In the genomic region with DNA sequence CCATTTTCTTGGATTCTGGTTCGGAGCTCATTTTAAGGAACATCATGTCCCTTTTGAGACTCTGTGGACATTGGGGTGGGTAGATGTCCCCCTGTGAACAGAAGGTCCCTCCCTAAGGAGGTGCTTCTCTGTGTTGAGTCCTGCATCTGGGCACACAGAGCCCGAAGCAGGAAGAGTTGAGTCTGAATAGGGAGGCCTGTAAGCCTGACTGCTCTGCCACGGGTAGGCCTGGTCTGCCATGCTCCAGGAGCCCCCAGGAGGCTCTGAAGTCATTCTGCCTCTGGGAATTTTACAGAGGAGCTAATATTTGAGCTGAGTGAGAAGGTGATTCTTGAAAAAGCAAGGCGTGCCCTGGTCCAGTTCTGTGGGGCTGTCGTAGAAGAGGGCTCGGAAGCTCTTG, we compare ENCODE assay signal across 13 cellular contexts. TPM values are rescaled to one million over a fixed set of nuclear protein-coding genes. Genes with fewer than 3 reads are reported as not detected.
DNase-seq lines count a peak whose midpoint lies in the region; ATAC-seq and TF ChIP-seq lines count a peak whose summit lies in the region.
"Had no signal": no experiment of that assay in that cellular context is flagged by ENCODE, and none has a peak within 500 bp of the region (broad histone marks: within the 10 kb centered on the region; RNA-seq: fewer than 3 reads in every experiment).

No MANE protein-coding gene starts in this region.

- peaks cover 40% of the 10 kb centered on the region for H3K4me1 Mint-ChIP-seq in activated CD4-positive, alpha-beta memory T cell treated with anti-CD3 and anti-CD28 coated beads for 36 hours (ENCODE audit: low read depth)

- H3K27ac ChIP-seq in PC-3 (ENCODE audit: low read length) (peak overlapping the region; percentile 75), epithelial cell of prostate (peak overlapping the region; percentile 47), prostate gland (peak overlapping the region; percentile 19 to 40), neuronal stem cell (replicated peaks; ENCODE audit: low read length) (no peak overlapping the region)

- H3K4me1 ChIP-seq in PC-3 (ENCODE audit: insufficient read depth, low read length) (peaks cover 51% of the 10 kb centered on the region), prostate gland (replicated peaks) (peaks cover 8% of the 10 kb centered on the region), neuronal stem cell (ENCODE audit: control insufficient read depth in 2 of 2, insufficient read depth in 1 of 2, low read depth in 1 of 2, low read length in 2 of 2) (peaks cover 5 to 30% of the 10 kb centered on the region in 2 donors)

- H3K4me3 ChIP-seq in PC-3 (ENCODE audit: low read length) (no peak overlapping the region), prostate gland (no peak overlapping the region), neuronal stem cell (ENCODE audit: low read length in 2 of 2) (no peak overlapping the region)

- no peaks in the 10 kb centered on the region for H3K36me3 Mint-ChIP-seq in activated CD4-positive, alpha-beta memory T cell treated with anti-CD3 and anti-CD28 coated beads for 36 hours
- H3K36me3 Mint-ChIP-seq: naive B cell had no signal

- BruUV-seq in PC-3 (replicated peaks; lab: Mats Ljungman, UMichigan), result no TSS peak

- H2AK5ac ChIP-seq in neuronal stem cell (ENCODE audit: low read depth, low read length), result no peak overlapping the region

- H2BK120ac ChIP-seq in neuronal stem cell (ENCODE audit: low read depth, low read length), result no peak overlapping the region

- H3K9me3 ChIP-seq in PC-3 (ENCODE audit: low read length) (no peaks in the 10 kb centered on the region), prostate gland (no peaks in the 10 kb centered on the region), neuronal stem cell (replicated peaks in 1 of 2; ENCODE audit: control insufficient read depth in 2 of 2, insufficient read depth in 1 of 2, low read depth in 1 of 2, low read length in 2 of 2) (no peaks in the 10 kb centered on the region)

- H3K14ac ChIP-seq in neuronal stem cell (ENCODE audit: low read length), result no peak overlapping the region

- CTCF ChIA-PET in PC-3 (lab: Charles Lee), result no interaction called here
- CTCF ChIA-PET in activated CD4-positive, alpha-beta memory T cell treated with anti-CD3 and anti-CD28 coated beads for 36 hours (lab: Charles Lee), result interaction anchor here (1.0 kb wide), 1 partner anchor 178 kb away, joined by 4 read pairs; the partner anchor contains the start of gene CNEP1R1

- H3K23ac ChIP-seq in neuronal stem cell (ENCODE audit: low read depth, low read length, poor library complexity), result no peak overlapping the region

- H3K4ac ChIP-seq in neuronal stem cell (ENCODE audit: low read length), result no peak overlapping the region

- no peaks in the 10 kb centered on the region for H3K9me3 Mint-ChIP-seq in activated CD4-positive, alpha-beta memory T cell treated with anti-CD3 and anti-CD28 coated beads for 36 hours
- H3K9me3 Mint-ChIP-seq: naive B cell had no signal

- no peak overlapping the region for H2BK5ac ChIP-seq in neuronal stem cell (ENCODE audit: low read length)

- DNase-seq in ACHN (peak; percentile 23), PC-3 (no peak), epithelial cell of prostate (ENCODE audit: low read depth, low spot score) (no peak), prostate gland (ENCODE audit: low spot score) (no peak), neuronal stem cell (ENCODE audit: low spot score) (no peak), amygdala (lab: John Stamatoyannopoulos, UW) (no peak)
- DNase-seq in activated CD4-positive, alpha-beta memory T cell treated with anti-CD3 and anti-CD28 coated beads for 36 hours, result no peak
- DNase-seq: activated T-cell treated with anti-CD3 and anti-CD28 coated beads, Interleukin-2, amount 50 U/mL, for 1 hour; hippocampal formation; naive B cell; NCI-H1436; stimulated activated CD4-positive, alpha-beta T cell treated with anti-CD3 and anti-CD28 coated beads, Interleukin-2, amount 100 ng/mL, for 48 hours had no signal

- H3K36me3 ChIP-seq in PC-3 (ENCODE audit: low read depth, low read length) (no peaks in the 10 kb centered on the region), prostate gland (no peaks in the 10 kb centered on the region), neuronal stem cell (replicated peaks in 1 of 2; ENCODE audit: control insufficient read depth in 2 of 2, insufficient read depth in 2 of 2, low read length in 2 of 2) (no peaks in the 10 kb centered on the region)

- no peaks in the 10 kb centered on the region for H3K27me3 Mint-ChIP-seq in activated CD4-positive, alpha-beta memory T cell treated with anti-CD3 and anti-CD28 coated beads for 36 hours
- H3K27me3 Mint-ChIP-seq: naive B cell had no signal

- intact Hi-C loops in PC-3 (cut with micrococcal nuclease), result loop anchor here (2.0 kb wide), 1 partner anchor 49 kb away; no protein-coding TSS in a partner anchor
- intact Hi-C loops in prostate gland (cut with DNase I), result no loop called here
- intact Hi-C loops in activated CD4-positive, alpha-beta memory T cell treated with anti-CD3 and anti-CD28 coated beads for 36 hours (cut with micrococcal nuclease), result loop anchor here (5.0 kb wide), 1 partner anchor 51 kb away; the partner anchor contains the start of gene TENT4B

- H3K9ac ChIP-seq in PC-3 (ENCODE audit: low read length) (no peak overlapping the region), neuronal stem cell (ENCODE audit: low read depth, low read length, poor library complexity) (no peak overlapping the region)

- no peaks in the 10 kb centered on the region for H3F3A ChIP-seq in PC-3 (ENCODE audit: low read length, unreplicated experiment)

- TF ChIP-seq POLR2A in prostate gland (IDR thresholded peaks at IDR 0.05), result no peak

- H2AFZ ChIP-seq in PC-3 (ENCODE audit: low read length) (no peak overlapping the region), neuronal stem cell (ENCODE audit: low read length) (no peak overlapping the region)

- H3K4me3 Mint-ChIP-seq in activated CD4-positive, alpha-beta memory T cell treated with anti-CD3 and anti-CD28 coated beads for 36 hours, result no peak overlapping the region
- H3K4me3 Mint-ChIP-seq: naive B cell had no signal

- no peak overlapping the region for H3K27ac Mint-ChIP-seq in activated CD4-positive, alpha-beta memory T cell treated with anti-CD3 and anti-CD28 coated beads for 36 hours

- in situ Hi-C loops in ACHN (cut with HindIII; ENCODE audit: low pct_ligation_motif_present, low pct_unique_long_range_greater_than_20kb, low sequenced_read_pairs), result no loop called here

- H3K27me3 ChIP-seq in PC-3 (ENCODE audit: low read length), result no peaks in the 10 kb centered on the region
- H3K27me3 ChIP-seq in prostate gland (replicated peaks; ENCODE audit: insufficient read depth), result no peaks in the 10 kb centered on the region
- H3K27me3 ChIP-seq in neuronal stem cell (ENCODE audit: control insufficient read depth in 3 of 3, insufficient read depth in 3 of 3, low read depth in 1 of 3, low read length in 3 of 3), result no peaks in the 10 kb centered on the region

- H3K4me2 ChIP-seq in PC-3 (ENCODE audit: low read length) (peak overlapping the region; percentile 79), neuronal stem cell (ENCODE audit: insufficient read depth, low read length, poor library complexity, severe bottlenecking) (no peak overlapping the region)

- no peak overlapping the region for H3K18ac ChIP-seq in neuronal stem cell (ENCODE audit: low read length)

- peaks cover 2% of the 10 kb centered on the region for H3K79me1 ChIP-seq in neuronal stem cell (ENCODE audit: low read depth, low read length)

- no peak for ATAC-seq in PC-3
- no peak for ATAC-seq in HG03432 (IDR thresholded peaks at IDR 0.05; ENCODE audit: unreplicated experiment)

- H3K79me2 ChIP-seq in PC-3 (ENCODE audit: low read length), result peaks cover 65% of the 10 kb centered on the region

- H4K20me1 ChIP-seq in PC-3 (ENCODE audit: low read length), result peaks cover 10% of the 10 kb centered on the region

- H3K9me2 ChIP-seq in PC-3 (replicated peaks; ENCODE audit: low read length), result no peaks in the 10 kb centered on the region

- 72% methylated on average over 6 of the region's 6 CpGs for WGBS in prostate gland
- WGBS in neuronal stem cell (ENCODE audit: extremely low coverage in 2 of 2, insufficient read length in 2 of 2, insufficient replicate concordance in 1 of 2), 2 donors, result no CpG with 5 or more reads among the region's 6 CpGs

- H2BK12ac ChIP-seq in neuronal stem cell (ENCODE audit: low read length), result no peak overlapping the region

- TF ChIP-seq CTCF in PC-3 (conservative IDR thresholded peaks at IDR 0.05; ENCODE audit: low read depth, low read length) (no peak), prostate gland (IDR thresholded peaks at IDR 0.05) (no peak)

- POLR2A ChIA-PET in PC-3 (lab: Charles Lee; ENCODE audit: unreplicated experiment), result no interaction called here
- POLR2A ChIA-PET in activated CD4-positive, alpha-beta memory T cell treated with anti-CD3 and anti-CD28 coated beads for 36 hours (lab: Charles Lee), result no interaction called here

- no peak overlapping the region for H4K8ac ChIP-seq in neuronal stem cell (ENCODE audit: low read depth, low read length)

- H4K91ac ChIP-seq in neuronal stem cell (ENCODE audit: low read depth, low read length, poor library complexity), result no peak overlapping the region

- no peak overlapping the region for H2BK15ac ChIP-seq in neuronal stem cell (ENCODE audit: low read length)

RNA-seq across cellular contexts. Expression of gene TENT4B, which starts 50.6 kb away (rescaled TPM):
- 6.3 and 7.4 TPM in 2 replicates for total RNA-seq in PC-3 (2014; rRNA removed)
- total RNA-seq in prostate gland, result 10 to 100 TPM; 11.5 to 15.1 TPM
- 9.5 TPM for polyA plus RNA-seq in neuronal stem cell (2013, experiment 1 of 2)
- polyA plus RNA-seq in neuronal stem cell (2013, experiment 2 of 2), result 10.2 TPM
- 10 to 100 TPM; 14.4 to 14.8 TPM for total RNA-seq in activated CD4-positive, alpha-beta memory T cell treated with anti-CD3 and anti-CD28 coated beads for 36 hours
